ENCODE assay signal across 1 cellular context in genomic region chr2:30146337-30147195, GRCh38.
TF ChIP-seq lines count a peak whose summit lies in the region.

YPEL5 (plus strand) TSS chr2:30147007; CDS start chr2:30156652, 9,645 bp downstream.

TF ChIP-seq in H1, 55 proteins besides CTCF, POLR2A, EP300 and RAD21 (continued from another document):
- TF ChIP-seq, protein P1, sequence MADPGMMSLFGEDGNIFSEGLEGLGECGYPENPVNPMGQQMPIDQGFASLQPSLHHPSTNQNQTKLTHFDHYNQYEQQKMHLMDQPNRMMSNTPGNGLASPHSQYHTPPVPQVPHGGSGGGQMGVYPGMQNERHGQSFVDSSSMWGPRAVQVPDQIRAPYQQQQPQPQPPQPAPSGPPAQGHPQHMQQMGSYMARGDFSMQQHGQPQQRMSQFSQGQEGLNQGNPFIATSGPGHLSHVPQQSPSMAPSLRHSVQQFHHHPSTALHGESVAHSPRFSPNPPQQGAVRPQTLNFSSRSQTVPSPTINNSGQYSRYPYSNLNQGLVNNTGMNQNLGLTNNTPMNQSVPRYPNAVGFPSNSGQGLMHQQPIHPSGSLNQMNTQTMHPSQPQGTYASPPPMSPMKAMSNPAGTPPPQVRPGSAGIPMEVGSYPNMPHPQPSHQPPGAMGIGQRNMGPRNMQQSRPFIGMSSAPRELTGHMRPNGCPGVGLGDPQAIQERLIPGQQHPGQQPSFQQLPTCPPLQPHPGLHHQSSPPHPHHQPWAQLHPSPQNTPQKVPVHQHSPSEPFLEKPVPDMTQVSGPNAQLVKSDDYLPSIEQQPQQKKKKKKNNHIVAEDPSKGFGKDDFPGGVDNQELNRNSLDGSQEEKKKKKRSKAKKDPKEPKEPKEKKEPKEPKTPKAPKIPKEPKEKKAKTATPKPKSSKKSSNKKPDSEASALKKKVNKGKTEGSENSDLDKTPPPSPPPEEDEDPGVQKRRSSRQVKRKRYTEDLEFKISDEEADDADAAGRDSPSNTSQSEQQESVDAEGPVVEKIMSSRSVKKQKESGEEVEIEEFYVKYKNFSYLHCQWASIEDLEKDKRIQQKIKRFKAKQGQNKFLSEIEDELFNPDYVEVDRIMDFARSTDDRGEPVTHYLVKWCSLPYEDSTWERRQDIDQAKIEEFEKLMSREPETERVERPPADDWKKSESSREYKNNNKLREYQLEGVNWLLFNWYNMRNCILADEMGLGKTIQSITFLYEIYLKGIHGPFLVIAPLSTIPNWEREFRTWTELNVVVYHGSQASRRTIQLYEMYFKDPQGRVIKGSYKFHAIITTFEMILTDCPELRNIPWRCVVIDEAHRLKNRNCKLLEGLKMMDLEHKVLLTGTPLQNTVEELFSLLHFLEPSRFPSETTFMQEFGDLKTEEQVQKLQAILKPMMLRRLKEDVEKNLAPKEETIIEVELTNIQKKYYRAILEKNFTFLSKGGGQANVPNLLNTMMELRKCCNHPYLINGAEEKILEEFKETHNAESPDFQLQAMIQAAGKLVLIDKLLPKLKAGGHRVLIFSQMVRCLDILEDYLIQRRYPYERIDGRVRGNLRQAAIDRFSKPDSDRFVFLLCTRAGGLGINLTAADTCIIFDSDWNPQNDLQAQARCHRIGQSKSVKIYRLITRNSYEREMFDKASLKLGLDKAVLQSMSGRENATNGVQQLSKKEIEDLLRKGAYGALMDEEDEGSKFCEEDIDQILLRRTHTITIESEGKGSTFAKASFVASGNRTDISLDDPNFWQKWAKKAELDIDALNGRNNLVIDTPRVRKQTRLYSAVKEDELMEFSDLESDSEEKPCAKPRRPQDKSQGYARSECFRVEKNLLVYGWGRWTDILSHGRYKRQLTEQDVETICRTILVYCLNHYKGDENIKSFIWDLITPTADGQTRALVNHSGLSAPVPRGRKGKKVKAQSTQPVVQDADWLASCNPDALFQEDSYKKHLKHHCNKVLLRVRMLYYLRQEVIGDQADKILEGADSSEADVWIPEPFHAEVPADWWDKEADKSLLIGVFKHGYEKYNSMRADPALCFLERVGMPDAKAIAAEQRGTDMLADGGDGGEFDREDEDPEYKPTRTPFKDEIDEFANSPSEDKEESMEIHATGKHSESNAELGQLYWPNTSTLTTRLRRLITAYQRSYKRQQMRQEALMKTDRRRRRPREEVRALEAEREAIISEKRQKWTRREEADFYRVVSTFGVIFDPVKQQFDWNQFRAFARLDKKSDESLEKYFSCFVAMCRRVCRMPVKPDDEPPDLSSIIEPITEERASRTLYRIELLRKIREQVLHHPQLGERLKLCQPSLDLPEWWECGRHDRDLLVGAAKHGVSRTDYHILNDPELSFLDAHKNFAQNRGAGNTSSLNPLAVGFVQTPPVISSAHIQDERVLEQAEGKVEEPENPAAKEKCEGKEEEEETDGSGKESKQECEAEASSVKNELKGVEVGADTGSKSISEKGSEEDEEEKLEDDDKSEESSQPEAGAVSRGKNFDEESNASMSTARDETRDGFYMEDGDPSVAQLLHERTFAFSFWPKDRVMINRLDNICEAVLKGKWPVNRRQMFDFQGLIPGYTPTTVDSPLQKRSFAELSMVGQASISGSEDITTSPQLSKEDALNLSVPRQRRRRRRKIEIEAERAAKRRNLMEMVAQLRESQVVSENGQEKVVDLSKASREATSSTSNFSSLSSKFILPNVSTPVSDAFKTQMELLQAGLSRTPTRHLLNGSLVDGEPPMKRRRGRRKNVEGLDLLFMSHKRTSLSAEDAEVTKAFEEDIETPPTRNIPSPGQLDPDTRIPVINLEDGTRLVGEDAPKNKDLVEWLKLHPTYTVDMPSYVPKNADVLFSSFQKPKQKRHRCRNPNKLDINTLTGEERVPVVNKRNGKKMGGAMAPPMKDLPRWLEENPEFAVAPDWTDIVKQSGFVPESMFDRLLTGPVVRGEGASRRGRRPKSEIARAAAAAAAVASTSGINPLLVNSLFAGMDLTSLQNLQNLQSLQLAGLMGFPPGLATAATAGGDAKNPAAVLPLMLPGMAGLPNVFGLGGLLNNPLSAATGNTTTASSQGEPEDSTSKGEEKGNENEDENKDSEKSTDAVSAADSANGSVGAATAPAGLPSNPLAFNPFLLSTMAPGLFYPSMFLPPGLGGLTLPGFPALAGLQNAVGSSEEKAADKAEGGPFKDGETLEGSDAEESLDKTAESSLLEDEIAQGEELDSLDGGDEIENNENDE (IDR thresholded peaks at IDR 0.05; ENCODE audit: insufficient replicate concordance, low read length), result no peak
- no peak for TF ChIP-seq BRCA1 (IDR thresholded peaks at IDR 0.05; ENCODE audit: low read depth, low read length)
- peak; percentile 25; the same call in 1 of the 2 replicates for TF ChIP-seq MAFK (IDR thresholded peaks at IDR 0.05; ENCODE audit: low read depth, low read length)
- TF ChIP-seq NANOG (IDR thresholded peaks at IDR 0.05; ENCODE audit: insufficient read depth, low read depth, low read length, poor library complexity, severe bottlenecking), result no peak
- peak; percentile 76 for TF ChIP-seq SP1 (IDR thresholded peaks at IDR 0.05; ENCODE audit: low read depth, low read length)
- TF ChIP-seq TCF12 (IDR thresholded peaks at IDR 0.05; ENCODE audit: low read depth, low read length), result no peak
- peak; percentile 83 to 96; a peak in 3 of 4 replicates for TF ChIP-seq SIN3A (conservative IDR thresholded peaks at IDR 0.05 in 1 of 2, IDR thresholded peaks at IDR 0.05 in 1 of 2; ENCODE audit: low read depth in 1 of 2, low read length in 2 of 2)
- no peak for TF ChIP-seq GTF2F1 (IDR thresholded peaks at IDR 0.05; ENCODE audit: borderline replicate concordance, low read depth, low read length)
- no peak for TF ChIP-seq ATF3 (IDR thresholded peaks at IDR 0.05; ENCODE audit: insufficient read depth, low read depth, low read length)
- TF ChIP-seq CEBPB (IDR thresholded peaks at IDR 0.05; ENCODE audit: low read depth, low read length), result peak; percentile 71; the same call in 1 of the 2 replicates
- peak; percentile 9 for TF ChIP-seq KDM4A (IDR thresholded peaks at IDR 0.05; ENCODE audit: low read depth, low read length, severe bottlenecking)
- TF ChIP-seq POLR2AphosphoS5 (IDR thresholded peaks at IDR 0.05; ENCODE audit: low read depth, low read length), result peak; percentile 62; the same call in 1 of the 2 replicates
- TF ChIP-seq JUN (IDR thresholded peaks at IDR 0.05; ENCODE audit: low read depth, low read length), result no peak
- TF ChIP-seq SAP30 (IDR thresholded peaks at IDR 0.05; ENCODE audit: insufficient read depth, insufficient replicate concordance, low read length), result peak; percentile 81
- TF ChIP-seq ATF2 (IDR thresholded peaks at IDR 0.05; ENCODE audit: low read length), result no peak
- TF ChIP-seq SP2 (IDR thresholded peaks at IDR 0.05; ENCODE audit: low read length), result no peak
- TF ChIP-seq SP4 (IDR thresholded peaks at IDR 0.05; ENCODE audit: low read length), result peak; percentile 35; the same call in 1 of the 2 replicates
- no peak for TF ChIP-seq TAF7 (optimal IDR thresholded peaks at IDR 0.05; ENCODE audit: borderline replicate concordance, low read depth, low read length)
- TF ChIP-seq BCL11A (IDR thresholded peaks at IDR 0.05; ENCODE audit: low read depth in 2 of 2, low read length in 2 of 2), result no peak
- no peak for TF ChIP-seq EGR1 (IDR thresholded peaks at IDR 0.05; ENCODE audit: borderline replicate concordance, low read depth, low read length)
- TF ChIP-seq ASH2L (IDR thresholded peaks at IDR 0.05; ENCODE audit: low read length), result no peak
- no peak for TF ChIP-seq YY1 (IDR thresholded peaks at IDR 0.05; ENCODE audit: low read depth, low read length)
- TF ChIP-seq, protein P2, sequence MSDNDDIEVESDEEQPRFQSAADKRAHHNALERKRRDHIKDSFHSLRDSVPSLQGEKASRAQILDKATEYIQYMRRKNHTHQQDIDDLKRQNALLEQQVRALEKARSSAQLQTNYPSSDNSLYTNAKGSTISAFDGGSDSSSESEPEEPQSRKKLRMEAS (IDR thresholded peaks at IDR 0.05), result peak; percentile 96
- no peak for TF ChIP-seq HDAC6 (IDR thresholded peaks at IDR 0.05; ENCODE audit: low read depth, low read length)
- no peak for TF ChIP-seq CBX5 (IDR thresholded peaks at IDR 0.05; ENCODE audit: low read depth, low read length)
- TF ChIP-seq BACH1 (IDR thresholded peaks at IDR 0.05; ENCODE audit: low read length), result peak; percentile 53; the same call in 1 of the 2 replicates
- TF ChIP-seq, protein P3, sequence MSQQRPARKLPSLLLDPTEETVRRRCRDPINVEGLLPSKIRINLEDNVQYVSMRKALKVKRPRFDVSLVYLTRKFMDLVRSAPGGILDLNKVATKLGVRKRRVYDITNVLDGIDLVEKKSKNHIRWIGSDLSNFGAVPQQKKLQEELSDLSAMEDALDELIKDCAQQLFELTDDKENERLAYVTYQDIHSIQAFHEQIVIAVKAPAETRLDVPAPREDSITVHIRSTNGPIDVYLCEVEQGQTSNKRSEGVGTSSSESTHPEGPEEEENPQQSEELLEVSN (IDR thresholded peaks at IDR 0.05), result peak; percentile 58; the same call in 1 of the 2 replicates
- no peak for TF ChIP-seq GABPA (IDR thresholded peaks at IDR 0.05; ENCODE audit: borderline replicate concordance, insufficient read depth, low read length)
- TF ChIP-seq CHD2 (IDR thresholded peaks at IDR 0.05; ENCODE audit: low read length), result 0 out of 2 replicates have a peak, but pooled peaks have one; percentile 43
- no peak for TF ChIP-seq HDAC2 (IDR thresholded peaks at IDR 0.05; ENCODE audit: borderline replicate concordance in 1 of 2, low read depth in 2 of 2, low read length in 2 of 2)
- TF ChIP-seq RBBP5 (IDR thresholded peaks at IDR 0.05; ENCODE audit: borderline replicate concordance, low read depth, low read length), result no peak
- no peak for TF ChIP-seq CTBP2 (IDR thresholded peaks at IDR 0.05; ENCODE audit: borderline replicate concordance, insufficient read depth, insufficient read length, low read length)
- no peak for TF ChIP-seq ZNF274 (IDR thresholded peaks at IDR 0.05; ENCODE audit: borderline replicate concordance, extremely low read depth, low read length)
- TF ChIP-seq TAF1 (IDR thresholded peaks at IDR 0.05; ENCODE audit: low read depth, low read length), result peak; percentile 85
- no peak for TF ChIP-seq SRF (IDR thresholded peaks at IDR 0.05; ENCODE audit: low read depth, low read length)
- peak; percentile 62 for TF ChIP-seq PHF8 (conservative IDR thresholded peaks at IDR 0.05; ENCODE audit: low read depth, low read length)
- peak; percentile 60; the same call in 1 of the 2 replicates for TF ChIP-seq TBP (IDR thresholded peaks at IDR 0.05; ENCODE audit: low read depth, low read length)
- TF ChIP-seq SIRT6 (IDR thresholded peaks at IDR 0.05; ENCODE audit: low read length), result no peak
- 0 out of 2 replicates have a peak, but pooled peaks have one; percentile 48 for TF ChIP-seq JUND (IDR thresholded peaks at IDR 0.05; ENCODE audit: low read length)
- peak; percentile 91 for TF ChIP-seq CREB1 (IDR thresholded peaks at IDR 0.05)
- TF ChIP-seq CBX8 (IDR thresholded peaks at IDR 0.05; ENCODE audit: borderline replicate concordance, low read depth, low read length), result no peak
- TF ChIP-seq SUZ12 (IDR thresholded peaks at IDR 0.05; ENCODE audit: low read length), result no peak
- TF ChIP-seq RNF2 (IDR thresholded peaks at IDR 0.05; ENCODE audit: borderline replicate concordance, low read depth, low read length, missing control alignments, poor library complexity, severe bottlenecking), result no peak
- TF ChIP-seq TEAD4 (IDR thresholded peaks at IDR 0.05; ENCODE audit: low read depth, low read length), result no peak
TF ChIP-seq in H1: peak in this region for 17.
